ENCODE assay signal across 1 cellular context in the genomic region with DNA sequence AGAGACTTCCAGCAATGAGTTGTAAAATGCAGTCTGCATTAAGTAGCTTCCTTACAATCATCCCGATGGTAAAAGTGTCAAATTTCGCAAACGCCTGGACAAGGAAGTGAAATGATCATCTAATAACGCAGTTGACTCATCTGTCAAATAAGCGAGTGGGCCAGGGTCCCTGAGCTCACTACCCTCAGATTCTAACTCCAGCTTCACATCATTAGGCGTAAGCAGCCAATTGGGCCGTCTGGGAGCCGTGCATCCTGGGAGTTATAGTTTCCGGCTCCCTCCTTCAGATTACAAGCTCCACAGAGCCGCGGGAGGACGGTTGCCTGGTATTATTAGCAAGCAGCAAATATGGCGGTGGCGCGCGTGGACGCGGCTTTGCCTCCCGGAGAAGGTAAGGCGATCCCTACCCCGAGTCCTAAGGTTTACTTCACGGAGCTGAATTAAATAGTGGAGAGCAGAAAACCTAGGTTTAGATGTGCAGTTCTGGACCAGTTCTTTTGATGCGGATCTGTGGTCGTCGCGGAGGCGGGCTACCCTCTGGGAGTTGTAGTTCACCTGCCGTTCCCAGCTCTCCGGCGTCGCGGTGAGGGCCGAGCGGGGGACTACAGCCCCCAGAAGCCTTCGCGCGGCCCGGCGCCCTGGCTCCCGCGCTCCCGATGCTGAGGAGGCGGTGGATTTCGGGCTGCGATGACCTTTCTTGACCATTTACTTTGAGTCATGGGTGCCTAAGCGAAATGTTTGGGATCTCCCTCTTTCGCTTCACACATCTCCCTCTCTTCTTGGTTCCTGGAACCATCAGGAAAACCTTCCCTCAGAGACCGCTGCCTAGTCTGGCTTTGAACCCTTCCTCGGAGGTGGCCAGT.
TF ChIP-seq lines count a peak whose summit lies in the region.

A gene with protein sequence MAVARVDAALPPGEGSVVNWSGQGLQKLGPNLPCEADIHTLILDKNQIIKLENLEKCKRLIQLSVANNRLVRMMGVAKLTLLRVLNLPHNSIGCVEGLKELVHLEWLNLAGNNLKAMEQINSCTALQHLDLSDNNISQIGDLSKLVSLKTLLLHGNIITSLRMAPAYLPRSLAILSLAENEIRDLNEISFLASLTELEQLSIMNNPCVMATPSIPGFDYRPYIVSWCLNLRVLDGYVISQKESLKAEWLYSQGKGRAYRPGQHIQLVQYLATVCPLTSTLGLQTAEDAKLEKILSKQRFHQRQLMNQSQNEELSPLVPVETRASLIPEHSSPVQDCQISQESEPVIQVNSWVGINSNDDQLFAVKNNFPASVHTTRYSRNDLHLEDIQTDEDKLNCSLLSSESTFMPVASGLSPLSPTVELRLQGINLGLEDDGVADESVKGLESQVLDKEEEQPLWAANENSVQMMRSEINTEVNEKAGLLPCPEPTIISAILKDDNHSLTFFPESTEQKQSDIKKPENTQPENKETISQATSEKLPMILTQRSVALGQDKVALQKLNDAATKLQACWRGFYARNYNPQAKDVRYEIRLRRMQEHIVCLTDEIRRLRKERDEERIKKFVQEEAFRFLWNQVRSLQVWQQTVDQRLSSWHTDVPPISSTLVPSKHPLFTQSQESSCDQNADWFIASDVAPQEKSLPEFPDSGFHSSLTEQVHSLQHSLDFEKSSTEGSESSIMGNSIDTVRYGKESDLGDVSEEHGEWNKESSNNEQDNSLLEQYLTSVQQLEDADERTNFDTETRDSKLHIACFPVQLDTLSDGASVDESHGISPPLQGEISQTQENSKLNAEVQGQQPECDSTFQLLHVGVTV (plus strand): TSS at position 286 of the 863 bp plus-strand sequence. CDS start 63 bp downstream, at position 349.

TF ChIP-seq in HepG2, 621 proteins besides CTCF, POLR2A, EP300 and RAD21 (continued from another document and continues in another):
- peak; percentile 23 for TF ChIP-seq GATAD2A (CRISPR knock-in tag; IDR thresholded peaks at IDR 0.05)
- TF ChIP-seq, protein P1, sequence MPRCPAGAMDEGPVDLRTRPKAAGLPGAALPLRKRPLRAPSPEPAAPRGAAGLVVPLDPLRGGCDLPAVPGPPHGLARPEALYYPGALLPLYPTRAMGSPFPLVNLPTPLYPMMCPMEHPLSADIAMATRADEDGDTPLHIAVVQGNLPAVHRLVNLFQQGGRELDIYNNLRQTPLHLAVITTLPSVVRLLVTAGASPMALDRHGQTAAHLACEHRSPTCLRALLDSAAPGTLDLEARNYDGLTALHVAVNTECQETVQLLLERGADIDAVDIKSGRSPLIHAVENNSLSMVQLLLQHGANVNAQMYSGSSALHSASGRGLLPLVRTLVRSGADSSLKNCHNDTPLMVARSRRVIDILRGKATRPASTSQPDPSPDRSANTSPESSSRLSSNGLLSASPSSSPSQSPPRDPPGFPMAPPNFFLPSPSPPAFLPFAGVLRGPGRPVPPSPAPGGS (CRISPR knock-in tag; IDR thresholded peaks at IDR 0.05): no peak
- TF ChIP-seq ZNF605 (CRISPR knock-in tag; IDR thresholded peaks at IDR 0.05): peak; percentile 19; the same call in 1 of the 2 replicates
- peak; percentile 49; the same call in 1 of the 2 replicates for TF ChIP-seq KDM2A (CRISPR knock-in tag; IDR thresholded peaks at IDR 0.05; ENCODE audit: borderline replicate concordance, low read depth)
- TF ChIP-seq NONO (IDR thresholded peaks at IDR 0.05): no peak
- peak; percentile 52; the same call in 1 of the 2 replicates for TF ChIP-seq NONO (CRISPR knock-in tag; conservative IDR thresholded peaks at IDR 0.05)
- TF ChIP-seq, protein P2, sequence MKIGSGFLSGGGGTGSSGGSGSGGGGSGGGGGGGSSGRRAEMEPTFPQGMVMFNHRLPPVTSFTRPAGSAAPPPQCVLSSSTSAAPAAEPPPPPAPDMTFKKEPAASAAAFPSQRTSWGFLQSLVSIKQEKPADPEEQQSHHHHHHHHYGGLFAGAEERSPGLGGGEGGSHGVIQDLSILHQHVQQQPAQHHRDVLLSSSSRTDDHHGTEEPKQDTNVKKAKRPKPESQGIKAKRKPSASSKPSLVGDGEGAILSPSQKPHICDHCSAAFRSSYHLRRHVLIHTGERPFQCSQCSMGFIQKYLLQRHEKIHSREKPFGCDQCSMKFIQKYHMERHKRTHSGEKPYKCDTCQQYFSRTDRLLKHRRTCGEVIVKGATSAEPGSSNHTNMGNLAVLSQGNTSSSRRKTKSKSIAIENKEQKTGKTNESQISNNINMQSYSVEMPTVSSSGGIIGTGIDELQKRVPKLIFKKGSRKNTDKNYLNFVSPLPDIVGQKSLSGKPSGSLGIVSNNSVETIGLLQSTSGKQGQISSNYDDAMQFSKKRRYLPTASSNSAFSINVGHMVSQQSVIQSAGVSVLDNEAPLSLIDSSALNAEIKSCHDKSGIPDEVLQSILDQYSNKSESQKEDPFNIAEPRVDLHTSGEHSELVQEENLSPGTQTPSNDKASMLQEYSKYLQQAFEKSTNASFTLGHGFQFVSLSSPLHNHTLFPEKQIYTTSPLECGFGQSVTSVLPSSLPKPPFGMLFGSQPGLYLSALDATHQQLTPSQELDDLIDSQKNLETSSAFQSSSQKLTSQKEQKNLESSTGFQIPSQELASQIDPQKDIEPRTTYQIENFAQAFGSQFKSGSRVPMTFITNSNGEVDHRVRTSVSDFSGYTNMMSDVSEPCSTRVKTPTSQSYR (CRISPR knock-in tag; IDR thresholded peaks at IDR 0.05; ENCODE audit: borderline replicate concordance): no peak
- TF ChIP-seq TAF1 (CRISPR knock-in tag; IDR thresholded peaks at IDR 0.05): peak; percentile 33; the same call in 1 of the 2 replicates
- TF ChIP-seq SRY (CRISPR knock-in tag; IDR thresholded peaks at IDR 0.05): no peak
- TF ChIP-seq, protein P3, sequence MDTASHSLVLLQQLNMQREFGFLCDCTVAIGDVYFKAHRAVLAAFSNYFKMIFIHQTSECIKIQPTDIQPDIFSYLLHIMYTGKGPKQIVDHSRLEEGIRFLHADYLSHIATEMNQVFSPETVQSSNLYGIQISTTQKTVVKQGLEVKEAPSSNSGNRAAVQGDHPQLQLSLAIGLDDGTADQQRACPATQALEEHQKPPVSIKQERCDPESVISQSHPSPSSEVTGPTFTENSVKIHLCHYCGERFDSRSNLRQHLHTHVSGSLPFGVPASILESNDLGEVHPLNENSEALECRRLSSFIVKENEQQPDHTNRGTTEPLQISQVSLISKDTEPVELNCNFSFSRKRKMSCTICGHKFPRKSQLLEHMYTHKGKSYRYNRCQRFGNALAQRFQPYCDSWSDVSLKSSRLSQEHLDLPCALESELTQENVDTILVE (CRISPR knock-in tag; IDR thresholded peaks at IDR 0.05): peak; percentile 69; the same call in 1 of the 2 replicates
- TF ChIP-seq SIX1 (CRISPR knock-in tag; IDR thresholded peaks at IDR 0.05; ENCODE audit: borderline replicate concordance): 0 out of 2 replicates have a peak, but pooled peaks have one; percentile 11
- TF ChIP-seq ZNF607 (CRISPR knock-in tag; IDR thresholded peaks at IDR 0.05; ENCODE audit: borderline replicate concordance): peak; percentile 62; the same call in 1 of the 2 replicates
- 0 out of 2 replicates have a peak, but pooled peaks have one; percentile 50 for TF ChIP-seq ZSCAN30 (CRISPR knock-in tag; IDR thresholded peaks at IDR 0.05)
- 0 out of 2 replicates have a peak, but pooled peaks have one; percentile 37 for TF ChIP-seq ZMAT3 (CRISPR knock-in tag; conservative IDR thresholded peaks at IDR 0.05)
- TF ChIP-seq ZFY (CRISPR knock-in tag; IDR thresholded peaks at IDR 0.05): peak; percentile 51; the same call in 1 of the 2 replicates
- peak; percentile 85; the same call in 1 of the 2 replicates for TF ChIP-seq KMT2B (CRISPR knock-in tag; IDR thresholded peaks at IDR 0.05)
- TF ChIP-seq, protein P4, sequence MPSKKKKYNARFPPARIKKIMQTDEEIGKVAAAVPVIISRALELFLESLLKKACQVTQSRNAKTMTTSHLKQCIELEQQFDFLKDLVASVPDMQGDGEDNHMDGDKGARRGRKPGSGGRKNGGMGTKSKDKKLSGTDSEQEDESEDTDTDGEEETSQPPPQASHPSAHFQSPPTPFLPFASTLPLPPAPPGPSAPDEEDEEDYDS (CRISPR knock-in tag; IDR thresholded peaks at IDR 0.05): peak; percentile 15; the same call in 1 of the 2 replicates
- TF ChIP-seq, protein P5, sequence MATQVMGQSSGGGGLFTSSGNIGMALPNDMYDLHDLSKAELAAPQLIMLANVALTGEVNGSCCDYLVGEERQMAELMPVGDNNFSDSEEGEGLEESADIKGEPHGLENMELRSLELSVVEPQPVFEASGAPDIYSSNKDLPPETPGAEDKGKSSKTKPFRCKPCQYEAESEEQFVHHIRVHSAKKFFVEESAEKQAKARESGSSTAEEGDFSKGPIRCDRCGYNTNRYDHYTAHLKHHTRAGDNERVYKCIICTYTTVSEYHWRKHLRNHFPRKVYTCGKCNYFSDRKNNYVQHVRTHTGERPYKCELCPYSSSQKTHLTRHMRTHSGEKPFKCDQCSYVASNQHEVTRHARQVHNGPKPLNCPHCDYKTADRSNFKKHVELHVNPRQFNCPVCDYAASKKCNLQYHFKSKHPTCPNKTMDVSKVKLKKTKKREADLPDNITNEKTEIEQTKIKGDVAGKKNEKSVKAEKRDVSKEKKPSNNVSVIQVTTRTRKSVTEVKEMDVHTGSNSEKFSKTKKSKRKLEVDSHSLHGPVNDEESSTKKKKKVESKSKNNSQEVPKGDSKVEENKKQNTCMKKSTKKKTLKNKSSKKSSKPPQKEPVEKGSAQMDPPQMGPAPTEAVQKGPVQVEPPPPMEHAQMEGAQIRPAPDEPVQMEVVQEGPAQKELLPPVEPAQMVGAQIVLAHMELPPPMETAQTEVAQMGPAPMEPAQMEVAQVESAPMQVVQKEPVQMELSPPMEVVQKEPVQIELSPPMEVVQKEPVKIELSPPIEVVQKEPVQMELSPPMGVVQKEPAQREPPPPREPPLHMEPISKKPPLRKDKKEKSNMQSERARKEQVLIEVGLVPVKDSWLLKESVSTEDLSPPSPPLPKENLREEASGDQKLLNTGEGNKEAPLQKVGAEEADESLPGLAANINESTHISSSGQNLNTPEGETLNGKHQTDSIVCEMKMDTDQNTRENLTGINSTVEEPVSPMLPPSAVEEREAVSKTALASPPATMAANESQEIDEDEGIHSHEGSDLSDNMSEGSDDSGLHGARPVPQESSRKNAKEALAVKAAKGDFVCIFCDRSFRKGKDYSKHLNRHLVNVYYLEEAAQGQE (IDR thresholded peaks at IDR 0.05; ENCODE audit: borderline replicate concordance in 1 of 2, low read depth in 1 of 2, low read length in 2 of 2): no peak
- no peak for TF ChIP-seq ZNF775 (CRISPR knock-in tag; IDR thresholded peaks at IDR 0.05; ENCODE audit: borderline replicate concordance)
- TF ChIP-seq, protein P6, sequence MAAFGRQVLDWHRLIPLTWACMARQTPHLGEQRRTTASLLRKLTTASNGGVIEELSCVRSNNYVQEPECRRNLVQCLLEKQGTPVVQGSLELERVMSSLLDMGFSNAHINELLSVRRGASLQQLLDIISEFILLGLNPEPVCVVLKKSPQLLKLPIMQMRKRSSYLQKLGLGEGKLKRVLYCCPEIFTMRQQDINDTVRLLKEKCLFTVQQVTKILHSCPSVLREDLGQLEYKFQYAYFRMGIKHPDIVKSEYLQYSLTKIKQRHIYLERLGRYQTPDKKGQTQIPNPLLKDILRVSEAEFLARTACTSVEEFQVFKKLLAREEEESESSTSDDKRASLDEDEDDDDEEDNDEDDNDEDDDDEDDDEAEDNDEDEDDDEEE (CRISPR knock-in tag; IDR thresholded peaks at IDR 0.05): no peak
- TF ChIP-seq, protein P7, sequence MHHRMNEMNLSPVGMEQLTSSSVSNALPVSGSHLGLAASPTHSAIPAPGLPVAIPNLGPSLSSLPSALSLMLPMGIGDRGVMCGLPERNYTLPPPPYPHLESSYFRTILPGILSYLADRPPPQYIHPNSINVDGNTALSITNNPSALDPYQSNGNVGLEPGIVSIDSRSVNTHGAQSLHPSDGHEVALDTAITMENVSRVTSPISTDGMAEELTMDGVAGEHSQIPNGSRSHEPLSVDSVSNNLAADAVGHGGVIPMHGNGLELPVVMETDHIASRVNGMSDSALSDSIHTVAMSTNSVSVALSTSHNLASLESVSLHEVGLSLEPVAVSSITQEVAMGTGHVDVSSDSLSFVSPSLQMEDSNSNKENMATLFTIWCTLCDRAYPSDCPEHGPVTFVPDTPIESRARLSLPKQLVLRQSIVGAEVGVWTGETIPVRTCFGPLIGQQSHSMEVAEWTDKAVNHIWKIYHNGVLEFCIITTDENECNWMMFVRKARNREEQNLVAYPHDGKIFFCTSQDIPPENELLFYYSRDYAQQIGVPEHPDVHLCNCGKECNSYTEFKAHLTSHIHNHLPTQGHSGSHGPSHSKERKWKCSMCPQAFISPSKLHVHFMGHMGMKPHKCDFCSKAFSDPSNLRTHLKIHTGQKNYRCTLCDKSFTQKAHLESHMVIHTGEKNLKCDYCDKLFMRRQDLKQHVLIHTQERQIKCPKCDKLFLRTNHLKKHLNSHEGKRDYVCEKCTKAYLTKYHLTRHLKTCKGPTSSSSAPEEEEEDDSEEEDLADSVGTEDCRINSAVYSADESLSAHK (CRISPR knock-in tag; IDR thresholded peaks at IDR 0.05; ENCODE audit: borderline replicate concordance): no peak
- TF ChIP-seq, protein P8, sequence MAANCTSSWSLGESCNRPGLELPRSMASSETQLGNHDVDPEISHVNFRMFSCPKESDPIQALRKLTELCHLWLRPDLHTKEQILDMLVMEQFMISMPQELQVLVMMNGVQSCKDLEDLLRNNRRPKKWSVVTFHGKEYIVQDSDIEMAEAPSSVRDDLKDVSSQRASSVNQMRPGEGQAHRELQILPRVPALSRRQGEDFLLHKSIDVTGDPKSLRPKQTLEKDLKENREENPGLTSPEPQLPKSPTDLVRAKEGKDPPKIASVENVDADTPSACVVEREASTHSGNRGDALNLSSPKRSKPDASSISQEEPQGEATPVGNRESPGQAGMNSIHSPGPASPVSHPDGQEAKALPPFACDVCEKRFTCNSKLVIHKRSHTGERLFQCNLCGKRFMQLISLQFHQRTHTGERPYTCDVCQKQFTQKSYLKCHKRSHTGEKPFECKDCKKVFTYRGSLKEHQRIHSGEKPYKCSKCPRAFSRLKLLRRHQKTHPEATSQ (CRISPR knock-in tag; IDR thresholded peaks at IDR 0.05; ENCODE audit: borderline replicate concordance): peak; percentile 39; the same call in 1 of the 2 replicates
- no peak for TF ChIP-seq ZBTB1 (CRISPR knock-in tag; IDR thresholded peaks at IDR 0.05; ENCODE audit: borderline replicate concordance)
- TF ChIP-seq, protein P9, sequence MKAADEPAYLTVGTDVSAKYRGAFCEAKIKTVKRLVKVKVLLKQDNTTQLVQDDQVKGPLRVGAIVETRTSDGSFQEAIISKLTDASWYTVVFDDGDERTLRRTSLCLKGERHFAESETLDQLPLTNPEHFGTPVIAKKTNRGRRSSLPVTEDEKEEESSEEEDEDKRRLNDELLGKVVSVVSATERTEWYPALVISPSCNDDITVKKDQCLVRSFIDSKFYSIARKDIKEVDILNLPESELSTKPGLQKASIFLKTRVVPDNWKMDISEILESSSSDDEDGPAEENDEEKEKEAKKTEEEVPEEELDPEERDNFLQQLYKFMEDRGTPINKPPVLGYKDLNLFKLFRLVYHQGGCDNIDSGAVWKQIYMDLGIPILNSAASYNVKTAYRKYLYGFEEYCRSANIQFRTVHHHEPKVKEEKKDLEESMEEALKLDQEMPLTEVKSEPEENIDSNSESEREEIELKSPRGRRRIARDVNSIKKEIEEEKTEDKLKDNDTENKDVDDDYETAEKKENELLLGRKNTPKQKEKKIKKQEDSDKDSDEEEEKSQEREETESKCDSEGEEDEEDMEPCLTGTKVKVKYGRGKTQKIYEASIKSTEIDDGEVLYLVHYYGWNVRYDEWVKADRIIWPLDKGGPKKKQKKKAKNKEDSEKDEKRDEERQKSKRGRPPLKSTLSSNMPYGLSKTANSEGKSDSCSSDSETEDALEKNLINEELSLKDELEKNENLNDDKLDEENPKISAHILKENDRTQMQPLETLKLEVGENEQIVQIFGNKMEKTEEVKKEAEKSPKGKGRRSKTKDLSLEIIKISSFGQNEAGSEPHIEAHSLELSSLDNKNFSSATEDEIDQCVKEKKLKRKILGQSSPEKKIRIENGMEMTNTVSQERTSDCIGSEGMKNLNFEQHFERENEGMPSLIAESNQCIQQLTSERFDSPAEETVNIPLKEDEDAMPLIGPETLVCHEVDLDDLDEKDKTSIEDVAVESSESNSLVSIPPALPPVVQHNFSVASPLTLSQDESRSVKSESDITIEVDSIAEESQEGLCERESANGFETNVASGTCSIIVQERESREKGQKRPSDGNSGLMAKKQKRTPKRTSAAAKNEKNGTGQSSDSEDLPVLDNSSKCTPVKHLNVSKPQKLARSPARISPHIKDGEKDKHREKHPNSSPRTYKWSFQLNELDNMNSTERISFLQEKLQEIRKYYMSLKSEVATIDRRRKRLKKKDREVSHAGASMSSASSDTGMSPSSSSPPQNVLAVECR (CRISPR knock-in tag; IDR thresholded peaks at IDR 0.05; ENCODE audit: borderline replicate concordance): peak; percentile 55; the same call in 1 of the 2 replicates
